Comparison of ENCODE assay signal across 8 cellular contexts in the genomic region with DNA sequence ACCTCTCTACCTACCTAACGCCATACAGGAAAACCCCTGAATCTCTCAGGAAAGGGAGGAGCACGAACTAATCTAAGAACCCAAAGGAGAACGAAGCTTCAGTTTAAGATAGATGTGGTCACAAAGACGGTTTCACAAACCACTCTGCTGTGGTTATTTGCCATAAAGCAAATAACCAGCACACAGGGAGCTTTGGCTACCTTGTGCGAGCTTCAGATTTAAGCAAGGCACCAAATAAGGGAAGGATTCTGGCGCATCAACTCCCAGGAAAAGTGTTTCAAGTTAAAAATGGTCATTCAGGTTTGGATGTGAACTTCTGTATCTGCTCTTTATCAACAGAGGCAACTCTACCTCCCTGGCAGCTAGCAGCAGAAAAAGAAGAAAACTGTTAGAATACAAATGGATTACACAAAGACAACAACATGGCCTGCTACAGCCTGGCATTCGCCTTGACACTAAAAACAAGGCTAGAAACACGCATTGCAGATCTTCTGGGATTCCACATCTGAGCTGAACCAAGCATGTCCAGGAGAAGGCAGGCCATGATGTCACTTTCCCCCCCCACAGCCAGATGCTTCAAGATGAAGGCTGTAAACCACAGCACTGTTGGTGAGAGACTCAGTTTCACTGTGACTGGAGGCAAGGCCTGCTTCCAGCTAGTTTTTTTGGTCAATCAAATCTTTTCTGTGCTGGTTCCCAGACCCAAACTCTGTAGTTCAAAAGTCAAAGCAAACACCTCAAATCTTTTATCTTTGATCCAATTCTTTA. TPM values are rescaled to one million over a fixed set of nuclear protein-coding genes. Genes with fewer than 3 reads are reported as not detected.
DNase-seq lines count a peak whose midpoint lies in the region; ATAC-seq and TF ChIP-seq lines count a peak whose summit lies in the region.

No MANE protein-coding gene starts in this region.

- H3K27me3 ChIP-seq in OCI-LY1 (ENCODE audit: insufficient read depth, low read length) = no peaks in the 10 kb centered on the region

- no peak for TF ChIP-seq POLR2A in lower leg skin (IDR thresholded peaks at IDR 0.05)

- no peaks in the 10 kb centered on the region for H3K9me2 ChIP-seq in OCI-LY1 (ENCODE audit: low read depth, low read length)

- H3K4me3 ChIP-seq in OCI-LY1 (ENCODE audit: low read depth, low read length, poor library complexity, severe bottlenecking) (no peak overlapping the region), lower leg skin (ENCODE audit: low read depth, poor library complexity, severe bottlenecking) (no peak overlapping the region)

- H3K9me3 ChIP-seq in OCI-LY1 (ENCODE audit: low read length) = no peaks in the 10 kb centered on the region

- ATAC-seq in GM21447 (IDR thresholded peaks at IDR 0.05; ENCODE audit: unreplicated experiment) = peak; percentile 84
- no peak for ATAC-seq in left cardiac atrium

- peaks cover 67% of the 10 kb centered on the region for H3K4me1 Mint-ChIP-seq in activated naive CD8-positive, alpha-beta T cell treated with anti-CD3 and anti-CD28 coated beads for 36 hours

- H4K20me1 ChIP-seq in OCI-LY1 (ENCODE audit: insufficient read depth, low read length) = no peaks in the 10 kb centered on the region

- WGBS in lower leg skin, 2 donors = 78% methylated on average over 8 of the region's 8 CpGs

- H3K9me3 Mint-ChIP-seq in activated naive CD8-positive, alpha-beta T cell treated with anti-CD3 and anti-CD28 coated beads for 36 hours = peaks cover 4% of the 10 kb centered on the region

- peaks cover 7% of the 10 kb centered on the region; the same call in 1 of the 2 replicates for H3K36me3 ChIP-seq in OCI-LY1 (ENCODE audit: insufficient read depth, low read length)

- no peaks in the 10 kb centered on the region for H3K79me2 ChIP-seq in OCI-LY1 (ENCODE audit: insufficient read depth, low read length)

- DNase-seq in AG08395 (ENCODE audit: low spot score) (peak; percentile 74), left cardiac atrium (no peak), lower leg skin (ENCODE audit: low spot score in 2 of 2) (no peak), mucosa of gallbladder (ENCODE audit: low spot score) (no peak)
- peak; percentile 83 for DNase-seq in activated naive CD8-positive, alpha-beta T cell treated with anti-CD3 and anti-CD28 coated beads for 36 hours
- peak; percentile 8 to 35 for DNase-seq in stimulated activated CD4-positive, alpha-beta T cell treated with anti-CD3 and anti-CD28 coated beads, Interleukin-15, amount 100 ng/mL, for 1 hour (ENCODE audit: low read depth in 1 of 2, low spot score in 1 of 2)

- no peaks in the 10 kb centered on the region for H3F3A ChIP-seq in OCI-LY1 (ENCODE audit: insufficient read depth, low read length)

- H3K4me2 ChIP-seq in OCI-LY1 (ENCODE audit: low read length) = peak overlapping the region; percentile 14; the same call in 1 of the 2 replicates

- intact Hi-C loops in left cardiac atrium (cut with DNase I) (no loop called here), lower leg skin (cut with DNase I; ENCODE audit: low total_unique reads) (no loop called here)

- peak overlapping the region; percentile 45; the same call in 1 of the 2 replicates for H3K9ac ChIP-seq in OCI-LY1 (ENCODE audit: low read length)

- H3K27ac ChIP-seq in OCI-LY1 (ENCODE audit: low read depth, low read length, poor library complexity, severe bottlenecking) = peak overlapping the region; percentile 79

- peaks cover 23% of the 10 kb centered on the region for H3K4me1 ChIP-seq in OCI-LY1 (ENCODE audit: insufficient read depth, low read length, severe bottlenecking)

- H3K27ac Mint-ChIP-seq in activated naive CD8-positive, alpha-beta T cell treated with anti-CD3 and anti-CD28 coated beads for 36 hours = peak overlapping the region; percentile 96

- H3K27me3 Mint-ChIP-seq in activated naive CD8-positive, alpha-beta T cell treated with anti-CD3 and anti-CD28 coated beads for 36 hours = no peaks in the 10 kb centered on the region

- H3K4me3 Mint-ChIP-seq in activated naive CD8-positive, alpha-beta T cell treated with anti-CD3 and anti-CD28 coated beads for 36 hours = peak overlapping the region; percentile 80

- TF ChIP-seq CTCF in OCI-LY1 (IDR thresholded peaks at IDR 0.05; ENCODE audit: low read length) = no peak
- TF ChIP-seq CTCF in lower leg skin (IDR thresholded peaks at IDR 0.05) = no peak

- peaks cover 79% of the 10 kb centered on the region for H3K36me3 Mint-ChIP-seq in activated naive CD8-positive, alpha-beta T cell treated with anti-CD3 and anti-CD28 coated beads for 36 hours

- no peak overlapping the region for H2AFZ ChIP-seq in OCI-LY1 (ENCODE audit: low read length)

RNA-seq across cellular contexts. Expression of a gene that starts 43.6 kb away (rescaled TPM):
- total RNA-seq in activated naive CD8-positive, alpha-beta T cell treated with anti-CD3 and anti-CD28 coated beads for 36 hours = 10 to 100 TPM; 48.7 to 51.8 TPM
- total RNA-seq in left cardiac atrium (10 to 100 TPM; 22.3 to 23.0 TPM), lower leg skin (10 to 100 TPM; 22.5 to 54.6 (median 29.5) TPM), mucosa of gallbladder (36.9 TPM)

RNA-seq across cellular contexts. Expression of a gene that starts 43.8 kb away (rescaled TPM):
- total RNA-seq in activated naive CD8-positive, alpha-beta T cell treated with anti-CD3 and anti-CD28 coated beads for 36 hours = 10 to 100 TPM; 10.9 to 13.1 TPM
- total RNA-seq in left cardiac atrium (10 to 100 TPM in 1 of 2 donors, 1 to 10 TPM in 1; 8.7 to 14.5 TPM), lower leg skin (10 to 100 TPM in 3 of 4 donors, 1 to 10 TPM in 1; 1.4 to 14.4 (median 12.9) TPM), mucosa of gallbladder (9.8 TPM)

Comparison
In these comparisons a context has a peak if more than half of its experiments do, and no peak if none do; other contexts are left out.
1. DNase-seq: peak in AG08395 (single experiment), activated naive CD8-positive, alpha-beta T cell treated with anti-CD3 and anti-CD28 coated beads for 36 hours (single experiment) and stimulated activated CD4-positive, alpha-beta T cell treated with anti-CD3 and anti-CD28 coated beads, Interleukin-15, amount 100 ng/mL, for 1 hour (2 of 2); none in left cardiac atrium (single experiment), lower leg skin (0 of 2) and mucosa of gallbladder (single experiment).